Comparison of ENCODE assay signal across 8 cellular contexts in the genomic region with DNA sequence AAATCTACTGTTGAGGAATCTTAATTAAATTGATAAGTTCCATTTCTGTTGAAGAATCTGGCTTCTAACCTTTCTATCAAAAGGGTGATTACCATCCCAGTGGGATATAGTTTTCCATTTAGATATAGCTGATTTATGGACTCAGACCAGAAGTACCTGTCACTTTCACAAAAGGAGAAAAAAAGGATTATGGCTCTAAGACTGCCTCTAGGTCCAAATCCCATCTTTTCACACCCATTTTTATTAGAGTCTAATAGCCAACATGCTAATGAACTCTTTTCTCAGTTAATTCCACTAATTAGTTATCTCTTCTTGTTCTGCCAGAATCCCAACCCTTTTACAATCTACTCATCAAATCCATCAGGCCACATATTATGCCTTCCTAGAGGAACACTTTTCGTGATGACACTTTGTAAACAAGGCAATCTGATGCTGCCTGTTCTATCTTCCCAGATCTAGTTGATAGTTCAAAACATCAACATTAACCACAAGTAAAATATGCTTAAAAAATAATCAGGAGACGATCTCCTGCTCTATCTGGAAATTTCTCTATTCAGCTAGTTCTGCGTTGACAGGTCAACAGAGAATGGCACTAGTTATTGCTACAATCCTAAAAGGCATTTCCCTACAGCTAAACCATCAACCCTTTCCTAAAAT. TPM values are rescaled to one million over a fixed set of nuclear protein-coding genes. Genes with fewer than 3 reads are reported as not detected.
DNase-seq lines count a peak whose midpoint lies in the region; ATAC-seq and TF ChIP-seq lines count a peak whose summit lies in the region.

No MANE protein-coding gene starts in this region.

- H3K27ac ChIP-seq in thoracic aorta, result peak overlapping the region; percentile 75 to 81

- POLR2A ChIA-PET in activated naive CD8-positive, alpha-beta T cell treated with anti-CD3 and anti-CD28 coated beads, Interleukin-2, amount 10 ng/mL, durations not matched to agents 7 days and 5 days (lab: Charles Lee), result interaction anchor here (2.0 kb wide), 1 partner anchor 102 kb away, joined by 5 read pairs; a partner anchor contains a TSS

- peak overlapping the region; percentile 89 for H3K4me3 Mint-ChIP-seq in activated T-cell treated with anti-CD3 and anti-CD28 coated beads, Interleukin-2, amount 50 U/mL, for 24 hours
- H3K4me3 Mint-ChIP-seq in activated naive CD8-positive, alpha-beta T cell treated with anti-CD3 and anti-CD28 coated beads, Interleukin-2, amount 10 ng/mL, durations not matched to agents 7 days and 5 days, result peak overlapping the region; percentile 3

- peaks cover 21 to 63% of the 10 kb centered on the region in 2 donors for H3K4me1 ChIP-seq in thoracic aorta (ENCODE audit: control insufficient read depth in 1 of 2, low read depth in 2 of 2)

- peaks cover 58% of the 10 kb centered on the region for H3K4me1 Mint-ChIP-seq in activated T-cell treated with anti-CD3 and anti-CD28 coated beads, Interleukin-2, amount 50 U/mL, for 24 hours (ENCODE audit: low read depth)
- H3K4me1 Mint-ChIP-seq in activated naive CD8-positive, alpha-beta T cell treated with anti-CD3 and anti-CD28 coated beads, Interleukin-2, amount 10 ng/mL, durations not matched to agents 7 days and 5 days, result peaks cover 25% of the 10 kb centered on the region

- peak overlapping the region; percentile 80 for H3K4me3 ChIP-seq in kidney epithelial cell (ENCODE audit: low read depth, low read length)
- H3K4me3 ChIP-seq in thoracic aorta, result peak overlapping the region; percentile 93

- no peaks in the 10 kb centered on the region for H3K9me3 Mint-ChIP-seq in activated T-cell treated with anti-CD3 and anti-CD28 coated beads, Interleukin-2, amount 50 U/mL, for 24 hours
- no peaks in the 10 kb centered on the region for H3K9me3 Mint-ChIP-seq in activated naive CD8-positive, alpha-beta T cell treated with anti-CD3 and anti-CD28 coated beads, Interleukin-2, amount 10 ng/mL, durations not matched to agents 7 days and 5 days

- no peaks in the 10 kb centered on the region for H3K9me3 ChIP-seq in thoracic aorta

- H3K36me3 ChIP-seq in kidney epithelial cell (ENCODE audit: control insufficient read depth, insufficient read depth, low read length) (no peaks in the 10 kb centered on the region), thoracic aorta (no peaks in the 10 kb centered on the region)

- ATAC-seq in activated naive CD8-positive, alpha-beta T cell treated with anti-CD3 and anti-CD28 coated beads, Interleukin-2, amount 10 ng/mL, durations not matched to agents 7 days and 5 days (ENCODE audit: low read depth), result no peak
- ATAC-seq in thoracic aorta (ENCODE audit: insufficient number of reproducible peaks, low FRiP score, low read depth) (no peak), HG02798 (IDR thresholded peaks at IDR 0.05; ENCODE audit: poor library complexity, unreplicated experiment) (no peak)

- peaks cover 30% of the 10 kb centered on the region for H3K36me3 Mint-ChIP-seq in activated T-cell treated with anti-CD3 and anti-CD28 coated beads, Interleukin-2, amount 50 U/mL, for 24 hours (ENCODE audit: low read depth)
- peaks cover 3% of the 10 kb centered on the region for H3K36me3 Mint-ChIP-seq in activated naive CD8-positive, alpha-beta T cell treated with anti-CD3 and anti-CD28 coated beads, Interleukin-2, amount 10 ng/mL, durations not matched to agents 7 days and 5 days

- H3K27me3 ChIP-seq in kidney epithelial cell (ENCODE audit: control insufficient read depth, insufficient read depth, low read length) (no peaks in the 10 kb centered on the region), thoracic aorta (replicated peaks; ENCODE audit: insufficient read depth) (no peaks in the 10 kb centered on the region)

- peak overlapping the region; percentile 1 for H3K27ac Mint-ChIP-seq in activated T-cell treated with anti-CD3 and anti-CD28 coated beads, Interleukin-2, amount 50 U/mL, for 24 hours
- no peak overlapping the region for H3K27ac Mint-ChIP-seq in activated naive CD8-positive, alpha-beta T cell treated with anti-CD3 and anti-CD28 coated beads, Interleukin-2, amount 10 ng/mL, durations not matched to agents 7 days and 5 days

- no peak for DNase-seq in activated T-cell treated with anti-CD3 and anti-CD28 coated beads, Interleukin-2, amount 50 U/mL, for 24 hours
- DNase-seq in activated T-cell treated with anti-CD3 and anti-CD28 coated beads, Interleukin-2, amount 50 U/mL, for 48 hours, result no peak
- no peak for DNase-seq in activated naive CD8-positive, alpha-beta T cell treated with anti-CD3 and anti-CD28 coated beads, Interleukin-2, amount 10 ng/mL, durations not matched to agents 7 days and 5 days
- DNase-seq in kidney epithelial cell (ENCODE audit: low read depth), result no peak
- no peak for DNase-seq in thoracic aorta (ENCODE audit: low spot score)
- DNase-seq in NCI-H69 (lab: John Stamatoyannopoulos, UW), result no peak
- DNase-seq in foreskin melanocyte, result no peak

- no peak for TF ChIP-seq CTCF in kidney epithelial cell (IDR thresholded peaks at IDR 0.05; ENCODE audit: insufficient read depth, low read length, poor library complexity, severe bottlenecking)
- TF ChIP-seq CTCF in thoracic aorta (IDR thresholded peaks at IDR 0.05), result no peak

- no peaks in the 10 kb centered on the region for H3K27me3 Mint-ChIP-seq in activated T-cell treated with anti-CD3 and anti-CD28 coated beads, Interleukin-2, amount 50 U/mL, for 24 hours
- H3K27me3 Mint-ChIP-seq in activated naive CD8-positive, alpha-beta T cell treated with anti-CD3 and anti-CD28 coated beads, Interleukin-2, amount 10 ng/mL, durations not matched to agents 7 days and 5 days, result peaks cover 2% of the 10 kb centered on the region

RNA-seq across cellular contexts. Expression of a gene that starts 2.2 kb away (rescaled TPM):
- total RNA-seq in activated naive CD8-positive, alpha-beta T cell treated with anti-CD3 and anti-CD28 coated beads, Interleukin-2, amount 10 ng/mL, durations not matched to agents 7 days and 5 days, result 10 to 100 TPM; 13.5 to 13.7 TPM
- total RNA-seq in kidney epithelial cell (67.6 and 68.4 TPM in 2 replicates), thoracic aorta (10 to 100 TPM; 15.7 to 45.3 TPM)
